Comparison of ENCODE assay signal across 18 cellular contexts in genomic region chr3:54434761-54435160, GRCh38.
A peak's percentile ranks its signal among the peaks of the same experiment; 100 is the strongest.
DNase-seq lines count a peak whose midpoint lies in the region; ATAC-seq and TF ChIP-seq lines count a peak whose summit lies in the region.
"Had no signal": no experiment of that assay in that cellular context is flagged by ENCODE, and none has a peak within 500 bp of the region (broad histone marks: within the 10 kb centered on the region; RNA-seq: fewer than 3 reads in every experiment).

No MANE protein-coding gene starts in this region.

- H3K36me3 ChIP-seq in KMS-11 (ENCODE audit: insufficient read depth) (no peaks in the 10 kb centered on the region), neural progenitor cell (no peaks in the 10 kb centered on the region)

- H3K4me3 Mint-ChIP-seq in neural progenitor cell: no peak overlapping the region
- H3K4me3 Mint-ChIP-seq: B cell; CD4-positive, alpha-beta T cell had no signal

- H3K9me3 Mint-ChIP-seq in neural progenitor cell: no peaks in the 10 kb centered on the region

- H4K20me1 ChIP-seq in KMS-11 (ENCODE audit: insufficient read depth) (no peaks in the 10 kb centered on the region), neural progenitor cell (ENCODE audit: low read depth) (no peaks in the 10 kb centered on the region)

- no peak overlapping the region for H3K4me3 ChIP-seq in KMS-11 (IDR thresholded peaks at IDR 0.05; ENCODE audit: insufficient read depth, low read depth, low read length)
- no peak overlapping the region for H3K4me3 ChIP-seq in neural progenitor cell

- H3K27me3 ChIP-seq in KMS-11 (ENCODE audit: insufficient read depth, low read depth): no peaks in the 10 kb centered on the region
- H3K27me3 ChIP-seq in neural progenitor cell: no peaks in the 10 kb centered on the region

- H2AFZ ChIP-seq in KMS-11 (ENCODE audit: low read depth) (no peak overlapping the region), neural progenitor cell (replicated peaks) (no peak overlapping the region)

- H3K27me3 Mint-ChIP-seq in neural progenitor cell (ENCODE audit: insufficient read depth, low read depth): peaks cover 5% of the 10 kb centered on the region
- H3K27me3 Mint-ChIP-seq: B cell had no signal

- peak overlapping the region; percentile 17; the same call in 1 of the 2 replicates for H3K4me2 ChIP-seq in KMS-11
- H3K4me2 ChIP-seq in neural progenitor cell: no peak overlapping the region

- in situ Hi-C loops in GM13976 (cut with MboI; ENCODE audit: low sequenced_read_pairs, unreplicated experiment) (no loop called here), G401 (cut with HindIII; ENCODE audit: low sequenced_read_pairs) (no loop called here)

- peak overlapping the region; percentile 17 for H3K27ac Mint-ChIP-seq in neural progenitor cell
- H3K27ac Mint-ChIP-seq: B cell; CD4-positive, alpha-beta T cell had no signal

- DNase-seq in A172 (ENCODE audit: low spot score): peak; percentile 79
- DNase-seq in NCI-H82 treated with DMSO at 0.1 percent for 48 hours (lab: John Stamatoyannopoulos, UW; ENCODE audit: unreplicated experiment): peak; percentile 60
- DNase-seq in neural progenitor cell (ENCODE audit: low spot score): no peak
- no peak for DNase-seq in stimulated activated CD4-positive, alpha-beta T cell treated with anti-CD3 and anti-CD28 coated beads, Interleukin-12 subunit alpha, Interleukin-12 subunit beta, amount 100 ng/mL, for 4 hours
- no peak for DNase-seq in GM13976 (ENCODE audit: low spot score)
- no peak for DNase-seq in G401 (ENCODE audit: low spot score)
- DNase-seq: C1 segment of cervical spinal cord; Calu3; CD4-positive, alpha-beta T cell; DMS 273 treated with DMSO at 0.1 percent for 48 hours; DMS79; EL; GDM1; HCEC 1CT had no signal

- H3K4me1 Mint-ChIP-seq in neural progenitor cell: peaks cover 9% of the 10 kb centered on the region
- H3K4me1 Mint-ChIP-seq: B cell had no signal

- H3F3A ChIP-seq in neural progenitor cell (ENCODE audit: low read depth): no peaks in the 10 kb centered on the region

- no peak overlapping the region; the same call in 1 of the 2 replicates for H3K27ac ChIP-seq in KMS-11
- H3K27ac ChIP-seq in neural progenitor cell: no peak overlapping the region
- H3K27ac ChIP-seq: HL-60 had no signal

- H3K9me3 ChIP-seq in neural progenitor cell (ENCODE audit: low read depth): no peaks in the 10 kb centered on the region

- no peaks in the 10 kb centered on the region for H3K79me2 ChIP-seq in KMS-11 (ENCODE audit: insufficient read depth, low read depth)
- H3K79me2 ChIP-seq in neural progenitor cell (ENCODE audit: low read depth): no peaks in the 10 kb centered on the region

- no peak overlapping the region for H3K9ac ChIP-seq in KMS-11
- no peak overlapping the region for H3K9ac ChIP-seq in neural progenitor cell

- ATAC-seq in GM21825 (IDR thresholded peaks at IDR 0.05; ENCODE audit: unreplicated experiment): no peak

- peaks cover 12% of the 10 kb centered on the region for H3K4me1 ChIP-seq in KMS-11 (ENCODE audit: low read depth, poor library complexity, severe bottlenecking)
- no peaks in the 10 kb centered on the region for H3K4me1 ChIP-seq in neural progenitor cell

- H3K36me3 Mint-ChIP-seq in neural progenitor cell: no peaks in the 10 kb centered on the region

- TF ChIP-seq CTCF in KMS-11 (conservative IDR thresholded peaks at IDR 0.05; ENCODE audit: low read depth, low read length): no peak
- no peak for TF ChIP-seq CTCF in neural progenitor cell (IDR thresholded peaks at IDR 0.05)
- TF ChIP-seq CTCF in GM13976 (IDR thresholded peaks at IDR 0.05; ENCODE audit: borderline replicate concordance, control extremely low read depth, extremely low read depth, insufficient read depth, missing control alignments): no peak

Comparison
In these comparisons a context has a peak if more than half of its experiments do, and no peak if none do; other contexts are left out.
1. DNase-seq: peak in A172 (single experiment) and NCI-H82 treated with DMSO at 0.1 percent for 48 hours (single experiment); none in neural progenitor cell (single experiment), stimulated activated CD4-positive, alpha-beta T cell treated with anti-CD3 and anti-CD28 coated beads, Interleukin-12 subunit alpha, Interleukin-12 subunit beta, amount 100 ng/mL, for 4 hours (single experiment), GM13976 (single experiment) and G401 (single experiment).